In genomic region chr11:75345455-75346224, GRCh38 we compare ENCODE assay signal across 1 cellular context.
TF ChIP-seq lines count a peak whose summit lies in the region.

No MANE protein-coding gene starts in this region.

TF ChIP-seq in WTC11, 78 proteins besides CTCF, POLR2A, EP300 and RAD21 (continued from another document):
- no peak for TF ChIP-seq ZNF512 (CRISPR knock-in tag; IDR thresholded peaks at IDR 0.05; ENCODE audit: borderline replicate concordance)
- TF ChIP-seq ZNF263 (CRISPR knock-in tag; IDR thresholded peaks at IDR 0.05; ENCODE audit: low read depth) = no peak
- no peak for TF ChIP-seq MXD4 (CRISPR knock-in tag; IDR thresholded peaks at IDR 0.05; ENCODE audit: borderline replicate concordance)
- TF ChIP-seq TEAD1 (CRISPR knock-in tag; IDR thresholded peaks at IDR 0.05) = no peak
